In the genomic region with DNA sequence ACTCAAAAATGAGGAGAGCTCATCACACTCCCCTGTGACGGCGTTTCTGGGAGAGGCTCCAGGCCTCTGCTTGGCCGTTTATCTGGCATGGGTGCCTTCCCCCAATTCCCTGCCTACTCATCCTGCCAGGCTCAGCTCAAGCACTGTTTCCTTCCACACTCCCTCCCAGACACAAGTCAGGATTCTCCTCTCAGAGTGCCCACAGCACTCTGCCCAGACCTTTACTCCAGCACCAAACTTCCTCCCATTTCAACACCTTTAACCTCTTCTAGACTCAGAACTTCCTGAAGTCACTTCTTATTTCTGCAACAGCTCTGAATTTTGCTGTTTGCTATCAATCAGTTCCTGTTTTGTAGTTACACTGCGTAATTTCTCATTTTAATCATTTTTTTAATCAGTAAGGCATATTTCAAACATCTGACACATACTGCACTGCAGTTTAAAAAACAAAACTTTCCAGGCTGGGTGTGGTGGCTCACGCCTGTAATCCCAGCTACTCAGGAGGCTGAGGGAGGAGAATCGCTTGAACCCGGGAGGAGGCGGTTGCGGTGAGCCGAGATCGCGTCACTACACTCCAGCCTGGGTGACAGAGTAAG, we compare ENCODE assay signal across 11 cellular contexts. TPM values are rescaled to one million over a fixed set of nuclear protein-coding genes. Genes with fewer than 3 reads are reported as not detected.
DNase-seq lines count a peak whose midpoint lies in the region; ATAC-seq and TF ChIP-seq lines count a peak whose summit lies in the region.
"Had no signal": no experiment of that assay in that cellular context is flagged by ENCODE, and none has a peak within 500 bp of the region (broad histone marks: within the 10 kb centered on the region; RNA-seq: fewer than 3 reads in every experiment).

No MANE protein-coding gene starts in this region.

- H3K4me1 Mint-ChIP-seq in activated CD8-positive, alpha-beta T cell treated with anti-CD3 and anti-CD28 coated beads for 36 hours (ENCODE audit: low read depth), result peaks cover 75% of the 10 kb centered on the region

- DNase-seq in activated CD4-positive, CD25-positive, alpha-beta regulatory T cell treated with anti-CD3 and anti-CD28 coated beads, Interleukin-2, amount 50 U/mL, for 72 hours, result no peak
- peak; percentile 43 for DNase-seq in activated CD8-positive, alpha-beta T cell treated with anti-CD3 and anti-CD28 coated beads for 36 hours
- DNase-seq in left ventricle myocardium inferior (peak; percentile 43), NCI-H128 (lab: John Stamatoyannopoulos, UW; ENCODE audit: unreplicated experiment) (no peak), RKO (ENCODE audit: low spot score) (no peak)

- H3K36me3 ChIP-seq in left ventricle myocardium inferior (peaks cover 44% of the 10 kb centered on the region), subcutaneous abdominal adipose tissue (ENCODE audit: control insufficient read depth in 5 of 5, insufficient read depth in 5 of 5, low read length in 5 of 5) (peaks cover 11 to 39% (median 27%) of the 10 kb centered on the region in 5 donors)

- CTCF ChIA-PET in activated CD8-positive, alpha-beta T cell treated with anti-CD3 and anti-CD28 coated beads for 36 hours (lab: Charles Lee), result interaction anchor here (1.1 to 3.7 kb wide), 5 partner anchors 9 to 16 kb away, joined by 3 to 27 read pairs (median 8); partner anchors contain the start of gene TRMO

- H3K36me3 Mint-ChIP-seq in activated CD8-positive, alpha-beta T cell treated with anti-CD3 and anti-CD28 coated beads for 36 hours (ENCODE audit: low read depth), result peaks cover 39% of the 10 kb centered on the region

- peak overlapping the region in 3 of 5 donors; percentile 29 to 70 (median 51) for H3K9ac ChIP-seq in subcutaneous abdominal adipose tissue (ENCODE audit: low read length in 5 of 5)

- intact Hi-C loops in activated CD8-positive, alpha-beta T cell treated with anti-CD3 and anti-CD28 coated beads for 36 hours (cut with micrococcal nuclease), result no loop called here
- intact Hi-C loops in left ventricle myocardium inferior (cut with micrococcal nuclease), result no loop called here

- no peak for TF ChIP-seq CTCF in activated CD8-positive, alpha-beta T cell treated with anti-CD3 and anti-CD28 coated beads for 36 hours (IDR thresholded peaks at IDR 0.05)
- TF ChIP-seq CTCF in left ventricle myocardium inferior (IDR thresholded peaks at IDR 0.05; ENCODE audit: borderline replicate concordance), result no peak

- ATAC-seq in activated CD4-positive, CD25-positive, alpha-beta regulatory T cell treated with anti-CD3 and anti-CD28 coated beads, Interleukin-2, amount 50 U/mL, for 24 hours, result peak; percentile 5 to 19
- ATAC-seq in activated CD8-positive, alpha-beta T cell treated with anti-CD3 and anti-CD28 coated beads for 36 hours, result peak; percentile 10
- no peak for ATAC-seq in GM19467 (IDR thresholded peaks at IDR 0.05; ENCODE audit: unreplicated experiment)

- H3K27me3 ChIP-seq in left ventricle myocardium inferior (ENCODE audit: low read depth) (no peaks in the 10 kb centered on the region), subcutaneous abdominal adipose tissue (ENCODE audit: control insufficient read depth in 5 of 5, insufficient read depth in 4 of 5, low read length in 5 of 5) (no peaks in the 10 kb centered on the region)
- H3K27me3 ChIP-seq: SJSA1 had no signal

- H3K4me1 ChIP-seq in left ventricle myocardium inferior (peaks cover 23% of the 10 kb centered on the region), subcutaneous abdominal adipose tissue (ENCODE audit: control insufficient read depth in 5 of 5, insufficient read depth in 5 of 5, low read length in 5 of 5) (peaks cover 5 to 27% (median 23%) of the 10 kb centered on the region in 5 donors)
- H3K4me1 ChIP-seq: SJSA1 had no signal

- H3K27ac Mint-ChIP-seq in activated CD8-positive, alpha-beta T cell treated with anti-CD3 and anti-CD28 coated beads for 36 hours, result peak overlapping the region; percentile 98

- POLR2A ChIA-PET in activated CD8-positive, alpha-beta T cell treated with anti-CD3 and anti-CD28 coated beads for 36 hours (lab: Charles Lee), result interaction anchor here (1.3 to 8.8 kb wide), 4 partner anchors 11 to 80 kb away, joined by 3 to 86 read pairs (median 6); partner anchors contain the start of gene TRMO

- peak overlapping the region; percentile 55 for H3K4me3 Mint-ChIP-seq in activated CD8-positive, alpha-beta T cell treated with anti-CD3 and anti-CD28 coated beads for 36 hours

- no peaks in the 10 kb centered on the region for H3K9me3 Mint-ChIP-seq in activated CD8-positive, alpha-beta T cell treated with anti-CD3 and anti-CD28 coated beads for 36 hours

- H3K9me3 ChIP-seq in left ventricle myocardium inferior (replicated peaks), result no peaks in the 10 kb centered on the region
- H3K9me3 ChIP-seq in subcutaneous abdominal adipose tissue (ENCODE audit: control insufficient read depth in 5 of 5, low read length in 5 of 5), result no peaks in the 10 kb centered on the region
- H3K9me3 ChIP-seq: SJSA1 had no signal

- H3K27ac ChIP-seq in left ventricle myocardium inferior (replicated peaks) (peak overlapping the region; percentile 17), subcutaneous abdominal adipose tissue (ENCODE audit: low read depth, low read length) (peak overlapping the region; percentile 60)
- H3K27ac ChIP-seq: 22Rv1, SJSA1 had no signal

- H3K4me3 ChIP-seq in left ventricle myocardium inferior, result no peak overlapping the region
- H3K4me3 ChIP-seq in subcutaneous abdominal adipose tissue (ENCODE audit: low read depth in 1 of 5, low read length in 5 of 5), result peak overlapping the region in 3 of 5 donors; percentile 13 to 41 (median 23)
- H3K4me3 ChIP-seq: SJSA1 had no signal

- H3K27me3 Mint-ChIP-seq in activated CD8-positive, alpha-beta T cell treated with anti-CD3 and anti-CD28 coated beads for 36 hours, result no peaks in the 10 kb centered on the region

RNA-seq across cellular contexts. Expression of gene TRMO, which starts 16.0 kb away (rescaled TPM):
- total RNA-seq in activated CD8-positive, alpha-beta T cell treated with anti-CD3 and anti-CD28 coated beads for 36 hours, result 10 to 100 TPM; 12.6 to 13.3 TPM
- 8.2 TPM for total RNA-seq in left ventricle myocardium inferior

RNA-seq across cellular contexts. Expression of gene HEMGN, which starts 31.6 kb away (rescaled TPM):
- total RNA-seq in activated CD8-positive, alpha-beta T cell treated with anti-CD3 and anti-CD28 coated beads for 36 hours, result 1 to 10 TPM; 1.2 to 1.4 TPM
- total RNA-seq in left ventricle myocardium inferior, result 0.14 TPM
- total RNA-seq: dermis microvascular lymphatic vessel endothelial cell, SJSA1 had no signal

RNA-seq across cellular contexts. Expression of gene FOXE1, which starts 53.3 kb away (rescaled TPM):
- under 1 TPM in 1 of 2 experiments, not detected in 1; 0.09 TPM for total RNA-seq in activated CD8-positive, alpha-beta T cell treated with anti-CD3 and anti-CD28 coated beads for 36 hours
- not detected for total RNA-seq in left ventricle myocardium inferior
- total RNA-seq: dermis microvascular lymphatic vessel endothelial cell had no signal

Comparison
In these comparisons a context has a peak if more than half of its experiments do, and no peak if none do; other contexts are left out.
1. DNase-seq: peak in activated CD8-positive, alpha-beta T cell treated with anti-CD3 and anti-CD28 coated beads for 36 hours (single experiment) and left ventricle myocardium inferior (single experiment); none in activated CD4-positive, CD25-positive, alpha-beta regulatory T cell treated with anti-CD3 and anti-CD28 coated beads, Interleukin-2, amount 50 U/mL, for 72 hours (single experiment), NCI-H128 (single experiment) and RKO (single experiment).